In the genomic region with DNA sequence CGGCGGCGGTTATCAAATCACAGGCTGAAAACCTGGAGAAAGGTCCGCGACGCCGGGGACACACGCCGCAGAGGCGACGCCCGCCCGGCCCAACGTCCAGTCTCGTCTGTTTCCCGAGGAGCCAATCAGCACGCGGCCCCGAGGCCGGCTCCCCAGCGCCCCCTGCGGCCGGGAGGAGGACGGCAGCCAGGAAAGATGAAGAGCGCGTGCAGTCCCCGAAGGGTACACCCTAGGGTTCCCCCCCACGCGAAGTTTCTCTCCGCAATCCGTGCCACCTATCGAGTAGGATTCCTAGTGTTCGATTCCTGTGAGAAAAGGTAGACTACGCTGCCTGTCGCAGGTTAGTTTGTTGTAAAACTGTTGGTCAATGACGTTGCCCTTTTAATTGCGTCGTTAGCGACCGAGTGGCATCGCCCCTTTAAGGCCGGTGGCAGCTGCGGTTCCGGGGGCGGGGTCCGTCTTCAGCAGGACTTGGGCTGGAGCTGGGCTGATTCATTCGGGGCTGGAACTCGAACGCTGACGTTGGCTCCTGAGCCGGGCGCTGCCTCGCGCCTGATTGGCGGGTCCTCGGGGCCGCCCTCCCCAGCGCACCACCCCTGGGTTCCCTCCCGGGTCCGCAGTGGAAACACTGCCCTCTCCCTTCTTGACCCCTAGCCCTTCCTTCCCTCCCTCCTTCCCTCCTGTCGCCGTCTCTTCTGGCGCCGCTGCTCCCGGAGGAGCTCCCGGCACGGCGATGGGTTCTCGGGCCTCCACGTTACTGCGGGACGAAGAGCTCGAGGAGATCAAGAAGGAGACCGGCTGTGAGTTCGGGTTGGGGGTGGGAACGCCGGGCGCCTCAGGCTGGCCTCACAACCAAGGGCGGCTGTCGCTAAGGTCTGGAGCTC, we compare ENCODE assay signal across 1 cellular context.
TF ChIP-seq lines count a peak whose summit lies in the region.

Gene CHP1, plus strand, starts transcription at position 619 of the 884 bp plus-strand sequence. Its CDS starts 115 bp downstream, at position 734.
A gene with protein sequence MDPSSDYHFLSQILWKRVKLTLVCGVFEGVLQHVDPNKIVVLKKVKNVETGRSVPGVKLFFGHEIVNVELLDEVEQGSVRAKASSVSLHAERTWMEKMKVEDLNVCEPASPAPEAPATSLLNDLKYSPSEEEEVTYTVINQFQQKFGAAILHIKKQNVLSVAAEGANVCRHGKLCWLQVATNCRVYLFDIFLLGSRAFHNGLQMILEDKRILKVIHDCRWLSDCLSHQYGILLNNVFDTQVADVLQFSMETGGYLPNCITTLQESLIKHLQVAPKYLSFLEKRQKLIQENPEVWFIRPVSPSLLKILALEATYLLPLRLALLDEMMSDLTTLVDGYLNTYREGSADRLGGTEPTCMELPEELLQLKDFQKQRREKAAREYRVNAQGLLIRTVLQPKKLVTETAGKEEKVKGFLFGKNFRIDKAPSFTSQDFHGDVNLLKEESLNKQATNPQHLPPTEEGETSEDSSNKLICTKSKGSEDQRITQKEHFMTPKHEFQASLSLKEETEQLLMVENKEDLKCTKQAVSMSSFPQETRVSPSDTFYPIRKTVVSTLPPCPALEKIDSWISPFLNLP (minus strand): TSS at position 108 of the 884 bp plus-strand sequence. CDS start 4,182 bp downstream, outside the sequence.

TF ChIP-seq in K562, 482 proteins besides CTCF, POLR2A, EP300 and RAD21 (continued from another document and continues in another):
- TF ChIP-seq IRF9 (tag; IDR thresholded peaks at IDR 0.05) (no peak), ZBTB26 (CRISPR knock-in tag; IDR thresholded peaks at IDR 0.05) (no peak), MCM2 (IDR thresholded peaks at IDR 0.05; ENCODE audit: low read depth) (no peak), HNRNPK (IDR thresholded peaks at IDR 0.05; ENCODE audit: low read depth, low read length, poor library complexity, severe bottlenecking) (no peak), ZNF512 (tag; IDR thresholded peaks at IDR 0.05) (no peak), PRMT5 (CRISPR knock-in tag; IDR thresholded peaks at IDR 0.05) (0 out of 2 replicates have a peak, but pooled peaks have one; percentile 30), ZNF77 (CRISPR knock-in tag; IDR thresholded peaks at IDR 0.05) (no peak), FOXK1 (CRISPR knock-in tag; IDR thresholded peaks at IDR 0.05; ENCODE audit: borderline replicate concordance) (peak; percentile 97), MTF1 (CRISPR knock-in tag; IDR thresholded peaks at IDR 0.05; ENCODE audit: borderline replicate concordance) (no peak), RHOXF2B (CRISPR knock-in tag; conservative IDR thresholded peaks at IDR 0.05) (no peak), KDM2B (CRISPR knock-in tag; IDR thresholded peaks at IDR 0.05) (no peak), CHD1 (IDR thresholded peaks at IDR 0.05; ENCODE audit: low read length) (no peak), ZBTB40 (IDR thresholded peaks at IDR 0.05) (peak; percentile 61; the same call in 1 of the 2 replicates), ZBTB40 (CRISPR knock-in tag; IDR thresholded peaks at IDR 0.05) (peak; percentile 57), SMC3 (conservative IDR thresholded peaks at IDR 0.05; ENCODE audit: insufficient read depth, low read depth, low read length) (0 out of 2 replicates have a peak, but pooled peaks have one; percentile 10), SREBF1 (IDR thresholded peaks at IDR 0.05; ENCODE audit: borderline replicate concordance, low read depth, low read length) (0 out of 2 replicates have a peak, but pooled peaks have one; percentile 46), ZNF324 (CRISPR knock-in tag; IDR thresholded peaks at IDR 0.05) (no peak), ZNF197 (CRISPR knock-in tag; IDR thresholded peaks at IDR 0.05; ENCODE audit: low read depth) (no peak), HNRNPL (IDR thresholded peaks at IDR 0.05; ENCODE audit: low read depth, low read length) (no peak), KDM5B (IDR thresholded peaks at IDR 0.05; ENCODE audit: insufficient replicate concordance, low read depth, low read length) (peak; percentile 78), KLF10 (CRISPR knock-in tag; IDR thresholded peaks at IDR 0.05) (no peak), ETV5 (CRISPR knock-in tag; IDR thresholded peaks at IDR 0.05; ENCODE audit: low read depth) (peak; percentile 91), SNRNP70 (optimal IDR thresholded peaks at IDR 0.05; ENCODE audit: low read depth, low read length) (no peak), TARDBP (IDR thresholded peaks at IDR 0.05) (0 out of 2 replicates have a peak, but pooled peaks have one; percentile 35), POLR2H (tag; IDR thresholded peaks at IDR 0.05; ENCODE audit: low read depth) (no peak), ELF4 (CRISPR knock-in tag; IDR thresholded peaks at IDR 0.05) (0 out of 2 replicates have a peak, but pooled peaks have one; percentile 25), XRCC3 (IDR thresholded peaks at IDR 0.05) (no peak), KHSRP (IDR thresholded peaks at IDR 0.05) (0 out of 2 replicates have a peak, but pooled peaks have one; percentile 18), ZNF165 (CRISPR knock-in tag; IDR thresholded peaks at IDR 0.05; ENCODE audit: borderline replicate concordance) (no peak), PML (IDR thresholded peaks at IDR 0.05; ENCODE audit: low read length) (0 out of 2 replicates have a peak, but pooled peaks have one; percentile 23)
- TF ChIP-seq, protein P1, sequence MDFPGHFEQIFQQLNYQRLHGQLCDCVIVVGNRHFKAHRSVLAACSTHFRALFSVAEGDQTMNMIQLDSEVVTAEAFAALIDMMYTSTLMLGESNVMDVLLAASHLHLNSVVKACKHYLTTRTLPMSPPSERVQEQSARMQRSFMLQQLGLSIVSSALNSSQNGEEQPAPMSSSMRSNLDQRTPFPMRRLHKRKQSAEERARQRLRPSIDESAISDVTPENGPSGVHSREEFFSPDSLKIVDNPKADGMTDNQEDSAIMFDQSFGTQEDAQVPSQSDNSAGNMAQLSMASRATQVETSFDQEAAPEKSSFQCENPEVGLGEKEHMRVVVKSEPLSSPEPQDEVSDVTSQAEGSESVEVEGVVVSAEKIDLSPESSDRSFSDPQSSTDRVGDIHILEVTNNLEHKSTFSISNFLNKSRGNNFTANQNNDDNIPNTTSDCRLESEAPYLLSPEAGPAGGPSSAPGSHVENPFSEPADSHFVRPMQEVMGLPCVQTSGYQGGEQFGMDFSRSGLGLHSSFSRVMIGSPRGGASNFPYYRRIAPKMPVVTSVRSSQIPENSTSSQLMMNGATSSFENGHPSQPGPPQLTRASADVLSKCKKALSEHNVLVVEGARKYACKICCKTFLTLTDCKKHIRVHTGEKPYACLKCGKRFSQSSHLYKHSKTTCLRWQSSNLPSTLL (IDR thresholded peaks at IDR 0.05): peak; percentile 100
- TF ChIP-seq, protein P2, sequence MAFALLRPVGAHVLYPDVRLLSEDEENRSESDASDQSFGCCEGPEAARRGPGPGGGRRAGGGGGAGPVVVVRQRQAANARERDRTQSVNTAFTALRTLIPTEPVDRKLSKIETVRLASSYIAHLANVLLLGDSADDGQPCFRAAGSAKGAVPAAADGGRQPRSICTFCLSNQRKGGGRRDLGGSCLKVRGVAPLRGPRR (CRISPR knock-in tag; IDR thresholded peaks at IDR 0.05): no peak
- TF ChIP-seq, protein P3, sequence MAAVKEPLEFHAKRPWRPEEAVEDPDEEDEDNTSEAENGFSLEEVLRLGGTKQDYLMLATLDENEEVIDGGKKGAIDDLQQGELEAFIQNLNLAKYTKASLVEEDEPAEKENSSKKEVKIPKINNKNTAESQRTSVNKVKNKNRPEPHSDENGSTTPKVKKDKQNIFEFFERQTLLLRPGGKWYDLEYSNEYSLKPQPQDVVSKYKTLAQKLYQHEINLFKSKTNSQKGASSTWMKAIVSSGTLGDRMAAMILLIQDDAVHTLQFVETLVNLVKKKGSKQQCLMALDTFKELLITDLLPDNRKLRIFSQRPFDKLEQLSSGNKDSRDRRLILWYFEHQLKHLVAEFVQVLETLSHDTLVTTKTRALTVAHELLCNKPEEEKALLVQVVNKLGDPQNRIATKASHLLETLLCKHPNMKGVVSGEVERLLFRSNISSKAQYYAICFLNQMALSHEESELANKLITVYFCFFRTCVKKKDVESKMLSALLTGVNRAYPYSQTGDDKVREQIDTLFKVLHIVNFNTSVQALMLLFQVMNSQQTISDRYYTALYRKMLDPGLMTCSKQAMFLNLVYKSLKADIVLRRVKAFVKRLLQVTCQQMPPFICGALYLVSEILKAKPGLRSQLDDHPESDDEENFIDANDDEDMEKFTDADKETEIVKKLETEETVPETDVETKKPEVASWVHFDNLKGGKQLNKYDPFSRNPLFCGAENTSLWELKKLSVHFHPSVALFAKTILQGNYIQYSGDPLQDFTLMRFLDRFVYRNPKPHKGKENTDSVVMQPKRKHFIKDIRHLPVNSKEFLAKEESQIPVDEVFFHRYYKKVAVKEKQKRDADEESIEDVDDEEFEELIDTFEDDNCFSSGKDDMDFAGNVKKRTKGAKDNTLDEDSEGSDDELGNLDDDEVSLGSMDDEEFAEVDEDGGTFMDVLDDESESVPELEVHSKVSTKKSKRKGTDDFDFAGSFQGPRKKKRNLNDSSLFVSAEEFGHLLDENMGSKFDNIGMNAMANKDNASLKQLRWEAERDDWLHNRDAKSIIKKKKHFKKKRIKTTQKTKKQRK (IDR thresholded peaks at IDR 0.05; ENCODE audit: borderline replicate concordance, low read depth, low read length): no peak
